8 cellular contexts compared by ENCODE assay signal in genomic region chr10:121069061-121069850, GRCh38.
DNase-seq lines count a peak whose midpoint lies in the region; ATAC-seq and TF ChIP-seq lines count a peak whose summit lies in the region.

No MANE protein-coding gene starts in this region.

- DNase-seq in kidney tubule cell (ENCODE audit: low spot score): peak; percentile 87
- no peak for DNase-seq in NCI-H69 (lab: John Stamatoyannopoulos, UW)
- DNase-seq in Peyer's patch: no peak
- no peak for DNase-seq in DMS 273 (lab: John Stamatoyannopoulos, UW; ENCODE audit: unreplicated experiment)
- DNase-seq in SW480 (ENCODE audit: low spot score): no peak

- H3K4me1 ChIP-seq in Peyer's patch: peaks cover 0 to 1% (median 0%) of the 10 kb centered on the region in 4 donors

- TF ChIP-seq POLR2A in Peyer's patch (IDR thresholded peaks at IDR 0.05): no peak

- no peak for TF ChIP-seq CTCF in Peyer's patch (IDR thresholded peaks at IDR 0.05)

- H3K27me3 ChIP-seq in Peyer's patch: no peaks in the 10 kb centered on the region

- ATAC-seq in GM18498 (IDR thresholded peaks at IDR 0.05; ENCODE audit: unreplicated experiment) (peak; percentile 56), GM21619 (IDR thresholded peaks at IDR 0.05; ENCODE audit: unreplicated experiment) (peak; percentile 94), HG03571 (IDR thresholded peaks at IDR 0.05; ENCODE audit: unreplicated experiment) (peak; percentile 87)

- no peaks in the 10 kb centered on the region for H3K9me3 ChIP-seq in Peyer's patch

- no peaks in the 10 kb centered on the region for H3K36me3 ChIP-seq in Peyer's patch

- peak overlapping the region in 2 of 4 donors; percentile 26 to 42 for H3K27ac ChIP-seq in Peyer's patch

- no peak overlapping the region for H3K4me3 ChIP-seq in Peyer's patch
